In genomic region chr10:117364121-117364960, GRCh38 we compare ENCODE assay signal across 1 cellular context.
TF ChIP-seq lines count a peak whose summit lies in the region.

No MANE protein-coding gene starts in this region.

TF ChIP-seq in GM23338, 12 proteins besides CTCF, POLR2A, EP300 and RAD21 (continued from another document):
- no peak for TF ChIP-seq ZNF331 (CRISPR knock-in tag; IDR thresholded peaks at IDR 0.05; ENCODE audit: low read depth)
- TF ChIP-seq ZNF462 (CRISPR knock-in tag; IDR thresholded peaks at IDR 0.05), result no peak
TF ChIP-seq in GM23338: peak in this region for 0.
